Comparison of ENCODE assay signal across 9 cellular contexts in the genomic region with DNA sequence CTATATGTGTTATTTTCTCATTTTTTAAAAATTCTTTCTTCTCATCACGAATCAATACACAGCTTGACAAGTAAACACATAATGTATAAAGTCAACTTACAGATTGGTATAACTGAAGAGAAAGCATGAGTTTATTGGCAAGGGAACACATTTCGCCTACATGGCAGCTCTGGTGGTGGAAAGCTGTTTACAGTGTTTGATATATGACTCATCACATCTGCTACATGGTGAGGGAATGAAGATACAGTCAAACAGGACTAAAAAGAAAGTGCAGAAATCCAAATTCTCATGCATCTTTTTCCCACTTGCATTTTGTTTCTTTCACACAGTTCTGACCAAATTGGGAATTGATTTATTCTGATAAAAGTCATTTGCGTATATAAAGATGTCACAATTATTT.
DNase-seq lines count a peak whose midpoint lies in the region; TF ChIP-seq lines count a peak whose summit lies in the region.
"Had no signal": no experiment of that assay in that cellular context is flagged by ENCODE, and none has a peak within 500 bp of the region (broad histone marks: within the 10 kb centered on the region; RNA-seq: fewer than 3 reads in every experiment).

No MANE protein-coding gene starts in this region.

- H3F3A ChIP-seq in smooth muscle cell (ENCODE audit: low read depth): no peaks in the 10 kb centered on the region

- H2AFZ ChIP-seq in fibroblast of lung (ENCODE audit: low read length) (no peak overlapping the region), smooth muscle cell (ENCODE audit: low read depth) (no peak overlapping the region)

- H3K4me2 ChIP-seq in fibroblast of lung (ENCODE audit: extremely low read depth, insufficient read depth, low read length) (peak overlapping the region; percentile 79), smooth muscle cell (peak overlapping the region; percentile 4)

- no peaks in the 10 kb centered on the region for H3K36me3 ChIP-seq in fibroblast of lung (ENCODE audit: control insufficient read depth, insufficient read depth, low read length)
- no peaks in the 10 kb centered on the region for H3K36me3 ChIP-seq in smooth muscle cell (ENCODE audit: low read depth)

- no peaks in the 10 kb centered on the region for H3K9me3 ChIP-seq in fibroblast of lung (ENCODE audit: control insufficient read depth, insufficient read depth, low read depth, low read length)
- no peaks in the 10 kb centered on the region for H3K9me3 ChIP-seq in smooth muscle cell (replicated peaks; ENCODE audit: low read depth)

- H3K27me3 ChIP-seq in fibroblast of lung (ENCODE audit: control insufficient read depth, insufficient read depth, low read length) (no peaks in the 10 kb centered on the region), smooth muscle cell (ENCODE audit: low read depth) (no peaks in the 10 kb centered on the region)

- H3K79me2 ChIP-seq in fibroblast of lung (ENCODE audit: control insufficient read depth, insufficient read depth, low read length) (no peaks in the 10 kb centered on the region), smooth muscle cell (ENCODE audit: low read depth) (no peaks in the 10 kb centered on the region)

- H3K4me3 ChIP-seq in fibroblast of lung (replicated peaks in 1 of 4; ENCODE audit: control extremely low read depth in 1 of 4, insufficient read depth in 1 of 4, low read depth in 3 of 4, low read length in 4 of 4) (no peak overlapping the region), smooth muscle cell (no peak overlapping the region)

- WGBS in smooth muscle cell (ENCODE audit: low lambda C conversion rate): 59% methylated on average over 3 of the region's 3 CpGs

- DNase-seq in GM03348 (ENCODE audit: low spot score): peak; percentile 83
- DNase-seq in OCI-M1 (lab: John Stamatoyannopoulos, UW): peak; percentile 57
- DNase-seq in fibroblast of lung (ENCODE audit: low read depth in 2 of 2): peak; percentile 83 to 89
- no peak for DNase-seq in smooth muscle cell (lab: John Stamatoyannopoulos, UW; ENCODE audit: unreplicated experiment)
- DNase-seq in globus pallidus (ENCODE audit: low spot score): no peak
- DNase-seq in NCI-H2029 treated with DMSO at 0.1 percent for 48 hours (lab: John Stamatoyannopoulos, UW): no peak
- no peak for DNase-seq in activated gamma-delta T cell (lab: John Stamatoyannopoulos, UW)
- DNase-seq: naive thymus-derived CD8-positive, alpha-beta T cell; NCI-H1092 treated with DMSO at 0.1 percent for 48 hours had no signal

- H3K4me1 ChIP-seq in fibroblast of lung (ENCODE audit: control insufficient read depth, extremely low read depth, insufficient read depth, low read length) (no peaks in the 10 kb centered on the region), smooth muscle cell (ENCODE audit: low read depth) (no peaks in the 10 kb centered on the region)

- H3K9ac ChIP-seq in fibroblast of lung (ENCODE audit: insufficient read depth, low read length) (no peak overlapping the region), smooth muscle cell (ENCODE audit: low read depth) (no peak overlapping the region)

- H4K20me1 ChIP-seq in fibroblast of lung (ENCODE audit: control insufficient read depth, extremely low read depth, insufficient read depth, low read length): no peaks in the 10 kb centered on the region
- H4K20me1 ChIP-seq in smooth muscle cell (ENCODE audit: low read depth): no peaks in the 10 kb centered on the region

- TF ChIP-seq CTCF in fibroblast of lung (conservative IDR thresholded peaks at IDR 0.05 in 1 of 2, IDR thresholded peaks at IDR 0.05 in 1 of 2; ENCODE audit: low read depth in 1 of 2, low read length in 2 of 2) (no peak), smooth muscle cell (IDR thresholded peaks at IDR 0.05; ENCODE audit: borderline replicate concordance, insufficient read depth, poor library complexity, severe bottlenecking) (no peak)

- H3K27ac ChIP-seq in fibroblast of lung (ENCODE audit: insufficient read depth, low read length) (peak overlapping the region; percentile 21), smooth muscle cell (ENCODE audit: low read depth) (no peak overlapping the region)

Comparison
In these comparisons a context has a peak if more than half of its experiments do, and no peak if none do; other contexts are left out.
1. DNase-seq: peak in GM03348 (single experiment), OCI-M1 (single experiment) and fibroblast of lung (2 of 2); none in smooth muscle cell (single experiment), globus pallidus (single experiment), NCI-H2029 treated with DMSO at 0.1 percent for 48 hours (single experiment) and activated gamma-delta T cell (single experiment).